ENCODE assay signal across 7 cellular contexts in genomic region chr22:45638834-45639746, GRCh38. TPM values are rescaled to one million over a fixed set of nuclear protein-coding genes. Genes with fewer than 3 reads are reported as not detected.
DNase-seq lines count a peak whose midpoint lies in the region; ATAC-seq and TF ChIP-seq lines count a peak whose summit lies in the region.

No MANE protein-coding gene starts in this region.

- H3K4me1 ChIP-seq in RWPE2 (ENCODE audit: insufficient read depth, poor library complexity, severe bottlenecking) (peaks cover 32% of the 10 kb centered on the region), fibroblast of lung (ENCODE audit: control insufficient read depth, extremely low read depth, insufficient read depth, low read length) (peaks cover 2% of the 10 kb centered on the region), smooth muscle cell (ENCODE audit: low read depth) (no peaks in the 10 kb centered on the region)

- H3K79me2 ChIP-seq in fibroblast of lung (ENCODE audit: control insufficient read depth, insufficient read depth, low read length) (no peaks in the 10 kb centered on the region), smooth muscle cell (ENCODE audit: low read depth) (no peaks in the 10 kb centered on the region)

- peak; percentile 45 for DNase-seq in HS-27A (ENCODE audit: low read depth)
- DNase-seq in RWPE2 (ENCODE audit: low spot score) = peak; percentile 89
- DNase-seq in fibroblast of lung (ENCODE audit: low read depth in 2 of 2) = peak; percentile 55 to 60
- DNase-seq in smooth muscle cell (lab: John Stamatoyannopoulos, UW; ENCODE audit: unreplicated experiment) = no peak

- no peak overlapping the region for H3K9ac ChIP-seq in fibroblast of lung (ENCODE audit: insufficient read depth, low read length)
- no peak overlapping the region for H3K9ac ChIP-seq in smooth muscle cell (ENCODE audit: low read depth)

- ATAC-seq in RWPE2 (ENCODE audit: low read depth) = peak; percentile 80
- no peak for ATAC-seq in GM21515 (IDR thresholded peaks at IDR 0.05; ENCODE audit: unreplicated experiment)
- ATAC-seq in GM21360 (IDR thresholded peaks at IDR 0.05; ENCODE audit: unreplicated experiment) = no peak
- ATAC-seq in GM18858 (IDR thresholded peaks at IDR 0.05; ENCODE audit: unreplicated experiment) = no peak

- H4K20me1 ChIP-seq in fibroblast of lung (ENCODE audit: control insufficient read depth, extremely low read depth, insufficient read depth, low read length) = no peaks in the 10 kb centered on the region
- H4K20me1 ChIP-seq in smooth muscle cell (ENCODE audit: low read depth) = no peaks in the 10 kb centered on the region

- H3F3A ChIP-seq in smooth muscle cell (ENCODE audit: low read depth) = no peaks in the 10 kb centered on the region

- H3K9me3 ChIP-seq in RWPE2 (ENCODE audit: severe bottlenecking) (no peaks in the 10 kb centered on the region), fibroblast of lung (ENCODE audit: control insufficient read depth, insufficient read depth, low read depth, low read length) (no peaks in the 10 kb centered on the region), smooth muscle cell (replicated peaks; ENCODE audit: low read depth) (no peaks in the 10 kb centered on the region)

- peak; percentile 12 for TF ChIP-seq CTCF in RWPE2 (IDR thresholded peaks at IDR 0.05; ENCODE audit: poor library complexity, severe bottlenecking)
- no peak for TF ChIP-seq CTCF in fibroblast of lung (conservative IDR thresholded peaks at IDR 0.05 in 1 of 2, IDR thresholded peaks at IDR 0.05 in 1 of 2; ENCODE audit: low read depth in 1 of 2, low read length in 2 of 2)
- no peak for TF ChIP-seq CTCF in smooth muscle cell (IDR thresholded peaks at IDR 0.05; ENCODE audit: borderline replicate concordance, insufficient read depth, poor library complexity, severe bottlenecking)

- no peak overlapping the region for H2AFZ ChIP-seq in fibroblast of lung (ENCODE audit: low read length)
- H2AFZ ChIP-seq in smooth muscle cell (ENCODE audit: low read depth) = no peak overlapping the region

- peak overlapping the region; percentile 79 for H3K27ac ChIP-seq in RWPE2 (ENCODE audit: poor library complexity, severe bottlenecking)
- H3K27ac ChIP-seq in fibroblast of lung (ENCODE audit: insufficient read depth, low read length) = no peak overlapping the region
- peak overlapping the region; percentile 37 for H3K27ac ChIP-seq in smooth muscle cell (ENCODE audit: low read depth)

- H3K4me3 ChIP-seq in RWPE2 (ENCODE audit: severe bottlenecking) (no peak overlapping the region), fibroblast of lung (replicated peaks in 1 of 4; ENCODE audit: control extremely low read depth in 1 of 4, insufficient read depth in 1 of 4, low read depth in 3 of 4, low read length in 4 of 4) (no peak overlapping the region), smooth muscle cell (no peak overlapping the region)

- H3K36me3 ChIP-seq in RWPE2 (ENCODE audit: low read depth) (no peaks in the 10 kb centered on the region), fibroblast of lung (ENCODE audit: control insufficient read depth, insufficient read depth, low read length) (no peaks in the 10 kb centered on the region), smooth muscle cell (ENCODE audit: low read depth) (no peaks in the 10 kb centered on the region)

- H3K4me2 ChIP-seq in fibroblast of lung (ENCODE audit: extremely low read depth, insufficient read depth, low read length) = no peak overlapping the region
- no peak overlapping the region for H3K4me2 ChIP-seq in smooth muscle cell

- WGBS in smooth muscle cell (ENCODE audit: low lambda C conversion rate) = 74% methylated on average over 19 of the region's 21 CpGs

- H3K27me3 ChIP-seq in RWPE2 (ENCODE audit: insufficient read depth, poor library complexity, severe bottlenecking) (no peaks in the 10 kb centered on the region), fibroblast of lung (ENCODE audit: control insufficient read depth, insufficient read depth, low read length) (peaks cover 20% of the 10 kb centered on the region), smooth muscle cell (ENCODE audit: low read depth) (peaks cover 14% of the 10 kb centered on the region)

RNA-seq across cellular contexts. Expression of gene ATXN10, which starts 32.5 kb away (rescaled TPM):
- total RNA-seq in fibroblast of lung = 155 and 164 TPM in 2 replicates
- polyA plus RNA-seq in fibroblast of lung = 331 and 350 TPM in 2 replicates
- polyA plus RNA-seq in fibroblast of lung (2012) = 161 and 192 TPM in 2 replicates
- 302 and 307 TPM in 2 replicates for polyA minus RNA-seq in fibroblast of lung (ENCODE audit: low replicate concordance)
- 117 and 140 TPM in 2 replicates for total RNA-seq in smooth muscle cell
- 131 and 164 TPM in 2 replicates for polyA plus RNA-seq in smooth muscle cell
